Comparison of ENCODE assay signal across 15 cellular contexts in the genomic region with DNA sequence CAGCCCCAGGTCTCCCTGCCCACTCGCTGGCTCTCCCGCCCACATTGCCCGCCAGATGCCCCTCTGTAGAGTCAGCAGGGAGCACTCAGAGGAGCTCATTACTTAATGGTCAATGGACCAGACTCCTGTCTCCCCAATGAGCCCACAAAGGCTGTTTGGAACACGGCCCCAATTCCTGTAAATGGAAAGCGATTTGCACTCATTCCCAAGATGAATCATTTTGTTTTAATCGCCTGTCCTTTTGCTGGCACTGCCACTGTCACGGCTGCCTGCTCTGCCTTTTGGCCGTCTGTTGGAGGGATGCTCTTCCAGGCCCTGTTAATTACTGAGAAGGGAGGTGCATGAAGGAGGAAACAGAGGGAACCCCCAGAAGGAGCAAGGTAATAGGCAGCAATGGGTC.
"Had no signal": no experiment of that assay in that cellular context is flagged by ENCODE, and none has a peak within 500 bp of the region (broad histone marks: within the 10 kb centered on the region; RNA-seq: fewer than 3 reads in every experiment).

No MANE protein-coding gene starts in this region.

- H3K4me3 Mint-ChIP-seq: activated CD4-positive, alpha-beta T cell treated with anti-CD3 and anti-CD28 coated beads for 36 hours; activated CD8-positive, alpha-beta T cell treated with anti-CD3 and anti-CD28 coated beads for 36 hours; activated T-cell treated with anti-CD3 and anti-CD28 coated beads, Interleukin-2, amount 50 U/mL, for 4 hours; dendritic cell treated with granulocyte-macrophage colony-stimulating factor and Interleukin-4, amounts not matched to agents 40 ng/mL and 50 ng/mL, for 4 days; effector memory CD8-positive, alpha-beta T cell; memory B cell; naive thymus-derived CD8-positive, alpha-beta T cell; stimulated activated naive CD8-positive, alpha-beta T cell treated with anti-CD3 and anti-CD28 coated beads, Interleukin-15, amount 100 ng/mL, for 72 hours had no signal

- ATAC-seq: activated CD4-positive, alpha-beta T cell treated with anti-CD3 and anti-CD28 coated beads for 36 hours; activated CD8-positive, alpha-beta T cell treated with anti-CD3 and anti-CD28 coated beads for 36 hours; activated T-cell treated with anti-CD3 and anti-CD28 coated beads, Interleukin-2, amount 50 U/mL, for 4 hours; effector memory CD8-positive, alpha-beta T cell; naive thymus-derived CD8-positive, alpha-beta T cell; stimulated activated naive CD8-positive, alpha-beta T cell treated with anti-CD3 and anti-CD28 coated beads, Interleukin-15, amount 100 ng/mL, for 72 hours had no signal

- H3K36me3 Mint-ChIP-seq: memory B cell; naive thymus-derived CD8-positive, alpha-beta T cell had no signal

- H3K27ac Mint-ChIP-seq: activated CD4-positive, alpha-beta T cell treated with anti-CD3 and anti-CD28 coated beads for 36 hours; activated CD8-positive, alpha-beta T cell treated with anti-CD3 and anti-CD28 coated beads for 36 hours; dendritic cell treated with granulocyte-macrophage colony-stimulating factor and Interleukin-4, amounts not matched to agents 40 ng/mL and 50 ng/mL, for 4 days; effector memory CD8-positive, alpha-beta T cell; memory B cell; stimulated activated naive CD8-positive, alpha-beta T cell treated with anti-CD3 and anti-CD28 coated beads, Interleukin-15, amount 100 ng/mL, for 72 hours had no signal

- H3K4me1 Mint-ChIP-seq: activated CD4-positive, alpha-beta T cell treated with anti-CD3 and anti-CD28 coated beads for 36 hours; stimulated activated naive CD8-positive, alpha-beta T cell treated with anti-CD3 and anti-CD28 coated beads, Interleukin-15, amount 100 ng/mL, for 72 hours had no signal

- H3K27ac ChIP-seq: epithelial cell of prostate had no signal

- H3K27me3 Mint-ChIP-seq: activated CD4-positive, alpha-beta T cell treated with anti-CD3 and anti-CD28 coated beads for 36 hours; stimulated activated naive CD8-positive, alpha-beta T cell treated with anti-CD3 and anti-CD28 coated beads, Interleukin-15, amount 100 ng/mL, for 72 hours had no signal

- H3K9me3 Mint-ChIP-seq: activated CD8-positive, alpha-beta T cell treated with anti-CD3 and anti-CD28 coated beads for 36 hours; activated T-cell treated with anti-CD3 and anti-CD28 coated beads, Interleukin-2, amount 50 U/mL, for 4 hours; dendritic cell treated with granulocyte-macrophage colony-stimulating factor and Interleukin-4, amounts not matched to agents 40 ng/mL and 50 ng/mL, for 4 days; effector memory CD8-positive, alpha-beta T cell; memory B cell; naive thymus-derived CD8-positive, alpha-beta T cell; stimulated activated naive CD8-positive, alpha-beta T cell treated with anti-CD3 and anti-CD28 coated beads, Interleukin-15, amount 100 ng/mL, for 72 hours had no signal

- DNase-seq: activated CD4-positive, alpha-beta T cell treated with anti-CD3 and anti-CD28 coated beads for 36 hours; activated CD8-positive, alpha-beta T cell treated with anti-CD3 and anti-CD28 coated beads for 36 hours; activated effector memory CD4-positive, alpha-beta T cell treated with Interleukin-2 at 50 U/mL for 16 hours; activated naive CD4-positive, alpha-beta T cell treated with anti-CD3 and anti-CD28 coated beads, Interleukin-2, amount 50 U/mL, for 16 hours; activated T-cell treated with anti-CD3 and anti-CD28 coated beads, Interleukin-2, amount 50 U/mL, for 4 hours; central memory CD4-positive, alpha-beta T cell; effector memory CD8-positive, alpha-beta T cell; kidney glomerular epithelial cell; left ventricle myocardium superior; naive thymus-derived CD8-positive, alpha-beta T cell; retina; stimulated activated naive CD8-positive, alpha-beta T cell treated with anti-CD3 and anti-CD28 coated beads, Interleukin-15, amount 100 ng/mL, for 72 hours had no signal
